Comparison of ENCODE assay signal across 2 cellular contexts in the genomic region with DNA sequence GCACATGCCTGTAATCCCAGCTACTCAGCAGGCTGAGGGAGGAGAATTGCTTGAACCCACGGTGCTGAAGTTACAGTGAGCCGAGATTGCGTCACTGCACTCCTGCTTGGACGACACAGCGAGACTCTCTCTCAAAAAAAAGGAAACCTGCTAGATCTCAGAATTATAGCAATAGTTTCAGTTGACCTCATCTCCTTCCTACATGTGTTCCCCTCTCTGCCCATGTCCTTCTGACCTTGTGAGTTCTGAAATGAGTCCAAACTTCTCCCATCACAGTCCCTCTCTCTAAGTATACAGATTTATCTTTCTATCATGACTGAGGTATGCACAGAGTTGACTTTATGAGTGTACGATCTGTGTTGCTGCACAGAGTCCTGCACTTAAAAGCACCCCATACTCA.
TF ChIP-seq lines count a peak whose summit lies in the region.

No MANE protein-coding gene starts in this region.

TF ChIP-seq in SK-N-SH treated with all-trans-retinoic acid at 6 μM for 48 hours, 23 proteins besides CTCF, POLR2A, EP300 and RAD21:
- TF ChIP-seq, protein P1, sequence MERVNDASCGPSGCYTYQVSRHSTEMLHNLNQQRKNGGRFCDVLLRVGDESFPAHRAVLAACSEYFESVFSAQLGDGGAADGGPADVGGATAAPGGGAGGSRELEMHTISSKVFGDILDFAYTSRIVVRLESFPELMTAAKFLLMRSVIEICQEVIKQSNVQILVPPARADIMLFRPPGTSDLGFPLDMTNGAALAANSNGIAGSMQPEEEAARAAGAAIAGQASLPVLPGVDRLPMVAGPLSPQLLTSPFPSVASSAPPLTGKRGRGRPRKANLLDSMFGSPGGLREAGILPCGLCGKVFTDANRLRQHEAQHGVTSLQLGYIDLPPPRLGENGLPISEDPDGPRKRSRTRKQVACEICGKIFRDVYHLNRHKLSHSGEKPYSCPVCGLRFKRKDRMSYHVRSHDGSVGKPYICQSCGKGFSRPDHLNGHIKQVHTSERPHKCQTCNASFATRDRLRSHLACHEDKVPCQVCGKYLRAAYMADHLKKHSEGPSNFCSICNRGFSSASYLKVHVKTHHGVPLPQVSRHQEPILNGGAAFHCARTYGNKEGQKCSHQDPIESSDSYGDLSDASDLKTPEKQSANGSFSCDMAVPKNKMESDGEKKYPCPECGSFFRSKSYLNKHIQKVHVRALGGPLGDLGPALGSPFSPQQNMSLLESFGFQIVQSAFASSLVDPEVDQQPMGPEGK (CRISPR knock-in tag; IDR thresholded peaks at IDR 0.05; ENCODE audit: borderline replicate concordance): no peak
- TF ChIP-seq ISL1 (CRISPR knock-in tag; IDR thresholded peaks at IDR 0.05): peak; percentile 11; the same call in 1 of the 2 replicates

TF ChIP-seq in SK-N-SH, 30 proteins besides CTCF, POLR2A, EP300 and RAD21 (continued from another document):
- TF ChIP-seq, protein P2, sequence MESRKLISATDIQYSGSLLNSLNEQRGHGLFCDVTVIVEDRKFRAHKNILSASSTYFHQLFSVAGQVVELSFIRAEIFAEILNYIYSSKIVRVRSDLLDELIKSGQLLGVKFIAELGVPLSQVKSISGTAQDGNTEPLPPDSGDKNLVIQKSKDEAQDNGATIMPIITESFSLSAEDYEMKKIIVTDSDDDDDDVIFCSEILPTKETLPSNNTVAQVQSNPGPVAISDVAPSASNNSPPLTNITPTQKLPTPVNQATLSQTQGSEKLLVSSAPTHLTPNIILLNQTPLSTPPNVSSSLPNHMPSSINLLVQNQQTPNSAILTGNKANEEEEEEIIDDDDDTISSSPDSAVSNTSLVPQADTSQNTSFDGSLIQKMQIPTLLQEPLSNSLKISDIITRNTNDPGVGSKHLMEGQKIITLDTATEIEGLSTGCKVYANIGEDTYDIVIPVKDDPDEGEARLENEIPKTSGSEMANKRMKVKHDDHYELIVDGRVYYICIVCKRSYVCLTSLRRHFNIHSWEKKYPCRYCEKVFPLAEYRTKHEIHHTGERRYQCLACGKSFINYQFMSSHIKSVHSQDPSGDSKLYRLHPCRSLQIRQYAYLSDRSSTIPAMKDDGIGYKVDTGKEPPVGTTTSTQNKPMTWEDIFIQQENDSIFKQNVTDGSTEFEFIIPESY (IDR thresholded peaks at IDR 0.05; ENCODE audit: borderline replicate concordance, low read depth): no peak
- TF ChIP-seq RCOR1 (IDR thresholded peaks at IDR 0.05; ENCODE audit: low read length): no peak
- no peak for TF ChIP-seq NFIC (IDR thresholded peaks at IDR 0.05; ENCODE audit: borderline replicate concordance)
- TF ChIP-seq YY1 (IDR thresholded peaks at IDR 0.05; ENCODE audit: low read depth): no peak
- TF ChIP-seq, protein P3, sequence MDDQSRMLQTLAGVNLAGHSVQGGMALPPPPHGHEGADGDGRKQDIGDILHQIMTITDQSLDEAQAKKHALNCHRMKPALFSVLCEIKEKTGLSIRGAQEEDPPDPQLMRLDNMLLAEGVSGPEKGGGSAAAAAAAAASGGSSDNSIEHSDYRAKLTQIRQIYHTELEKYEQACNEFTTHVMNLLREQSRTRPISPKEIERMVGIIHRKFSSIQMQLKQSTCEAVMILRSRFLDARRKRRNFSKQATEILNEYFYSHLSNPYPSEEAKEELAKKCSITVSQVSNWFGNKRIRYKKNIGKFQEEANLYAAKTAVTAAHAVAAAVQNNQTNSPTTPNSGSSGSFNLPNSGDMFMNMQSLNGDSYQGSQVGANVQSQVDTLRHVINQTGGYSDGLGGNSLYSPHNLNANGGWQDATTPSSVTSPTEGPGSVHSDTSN (IDR thresholded peaks at IDR 0.05): no peak
- TF ChIP-seq GABPA (IDR thresholded peaks at IDR 0.05; ENCODE audit: low read depth): no peak
TF ChIP-seq in SK-N-SH: peak in this region for 0.
